23 cellular contexts compared by ENCODE assay signal in genomic region chr11:64295760-64296159, GRCh38. TPM values are rescaled to one million over a fixed set of nuclear protein-coding genes. Genes with fewer than 3 reads are reported as not detected.
DNase-seq lines count a peak whose midpoint lies in the region; ATAC-seq and TF ChIP-seq lines count a peak whose summit lies in the region.
"Had no signal": no experiment of that assay in that cellular context is flagged by ENCODE, and none has a peak within 500 bp of the region (broad histone marks: within the 10 kb centered on the region; RNA-seq: fewer than 3 reads in every experiment).

No MANE protein-coding gene starts in this region.

- H3K4me1 ChIP-seq in MM.1S (ENCODE audit: low read length) (peaks cover 5% of the 10 kb centered on the region), osteoblast (ENCODE audit: insufficient read depth, low read length) (peaks cover 6% of the 10 kb centered on the region)
- H3K4me1 ChIP-seq: BE2C had no signal

- H3K4me1 Mint-ChIP-seq in stimulated activated naive B cell treated with anti-CD40 and anti-IgM and Interleukin-4, amounts not matched to agents 10 μg/mL and 1 μg/mL and 100 μg/mL, for 72 hours, result peaks cover 19 to 42% of the 10 kb centered on the region in 2 donors

- H4K20me1 ChIP-seq in MM.1S (ENCODE audit: insufficient read depth, low read length) (no peaks in the 10 kb centered on the region), osteoblast (ENCODE audit: insufficient read depth, low read length) (peaks cover under 1% of the 10 kb centered on the region)

- no peaks in the 10 kb centered on the region for H3K9me2 ChIP-seq in MM.1S (replicated peaks; ENCODE audit: insufficient read depth, low read length)

- H3K27me3 Mint-ChIP-seq in stimulated activated naive B cell treated with anti-CD40 and anti-IgM and Interleukin-4, amounts not matched to agents 10 μg/mL and 1 μg/mL and 100 μg/mL, for 72 hours, result peaks cover 65 to 82% of the 10 kb centered on the region in 2 donors

- 0 out of 2 replicates have a peak, but pooled peaks cover 2% of the 10 kb centered on the region for H3F3A ChIP-seq in MM.1S (ENCODE audit: insufficient read depth, low read length)

- no peak overlapping the region for H3K4me3 Mint-ChIP-seq in stimulated activated naive B cell treated with anti-CD40 and anti-IgM and Interleukin-4, amounts not matched to agents 10 μg/mL and 1 μg/mL and 100 μg/mL, for 72 hours
- H3K4me3 Mint-ChIP-seq: CD4-positive, alpha-beta memory T cell; CD4-positive, CD25-positive, alpha-beta regulatory T cell had no signal

- H3K79me2 ChIP-seq in MM.1S (ENCODE audit: low read length), result no peaks in the 10 kb centered on the region
- no peaks in the 10 kb centered on the region for H3K79me2 ChIP-seq in osteoblast (ENCODE audit: insufficient read depth, low read length)

- H3K9me3 Mint-ChIP-seq in stimulated activated naive B cell treated with anti-CD40 and anti-IgM and Interleukin-4, amounts not matched to agents 10 μg/mL and 1 μg/mL and 100 μg/mL, for 72 hours, result no peaks in the 10 kb centered on the region
- H3K9me3 Mint-ChIP-seq: CD4-positive, alpha-beta memory T cell; CD4-positive, CD25-positive, alpha-beta regulatory T cell had no signal

- no peak overlapping the region for H3K9ac ChIP-seq in MM.1S (ENCODE audit: low read length)
- H3K9ac ChIP-seq: BLaER1 had no signal

- H3K4me3 ChIP-seq in MM.1S (ENCODE audit: low read length), result no peak overlapping the region
- no peak overlapping the region for H3K4me3 ChIP-seq in osteoblast (ENCODE audit: insufficient read depth, low read length)
- H3K4me3 ChIP-seq: BLaER1, GM12878 had no signal

- H3K36me3 Mint-ChIP-seq in stimulated activated naive B cell treated with anti-CD40 and anti-IgM and Interleukin-4, amounts not matched to agents 10 μg/mL and 1 μg/mL and 100 μg/mL, for 72 hours, result no peaks in the 10 kb centered on the region
- H3K36me3 Mint-ChIP-seq: CD4-positive, alpha-beta memory T cell; CD4-positive, CD25-positive, alpha-beta regulatory T cell; CD8-positive, alpha-beta memory T cell had no signal

- no peak overlapping the region for H3K27ac Mint-ChIP-seq in stimulated activated naive B cell treated with anti-CD40 and anti-IgM and Interleukin-4, amounts not matched to agents 10 μg/mL and 1 μg/mL and 100 μg/mL, for 72 hours
- H3K27ac Mint-ChIP-seq: CD4-positive, alpha-beta memory T cell; CD8-positive, alpha-beta memory T cell had no signal

- H3K27me3 ChIP-seq in MM.1S (replicated peaks; ENCODE audit: insufficient read depth, low read length) (peaks cover 91% of the 10 kb centered on the region), osteoblast (ENCODE audit: insufficient read depth, low read length) (peaks cover 97% of the 10 kb centered on the region)

- no peak for ATAC-seq in stimulated activated naive B cell treated with anti-CD40 and anti-IgM and Interleukin-4, amounts not matched to agents 10 μg/mL and 1 μg/mL and 100 μg/mL, for 72 hours (replicated peaks)
- no peak for ATAC-seq in GM19452 (IDR thresholded peaks at IDR 0.05; ENCODE audit: unreplicated experiment)
- ATAC-seq: GM12878 had no signal

- no peak overlapping the region for H3K4me2 ChIP-seq in MM.1S (ENCODE audit: low read depth, low read length)
- no peak overlapping the region for H3K4me2 ChIP-seq in osteoblast (ENCODE audit: insufficient read depth, low read length)
- H3K4me2 ChIP-seq: BLaER1 had no signal

- H3K9me3 ChIP-seq in MM.1S (replicated peaks; ENCODE audit: insufficient read depth, low read length), result no peaks in the 10 kb centered on the region
- H3K9me3 ChIP-seq in osteoblast (ENCODE audit: low read depth, low read length), result no peaks in the 10 kb centered on the region
- H3K9me3 ChIP-seq: BE2C, BLaER1 had no signal

- H2AFZ ChIP-seq in MM.1S (ENCODE audit: low read length) (no peak overlapping the region), osteoblast (ENCODE audit: low read length) (no peak overlapping the region)

- TF ChIP-seq CTCF in MM.1S (IDR thresholded peaks at IDR 0.05; ENCODE audit: low read length), result no peak
- no peak for TF ChIP-seq CTCF in osteoblast (IDR thresholded peaks at IDR 0.05; ENCODE audit: extremely low read depth, low read depth, low read length)

- DNase-seq in MM.1S (peak; percentile 2), osteoblast (ENCODE audit: insufficient read length, low spot score, missing footprints) (peak; percentile 76), NCI-H345 (lab: John Stamatoyannopoulos, UW) (no peak)
- DNase-seq in stimulated activated naive B cell treated with anti-CD40 and anti-IgM and Interleukin-4, amounts not matched to agents 10 μg/mL and 1 μg/mL and 100 μg/mL, for 72 hours, result no peak
- DNase-seq: ACHN; BE2C; C1 segment of cervical spinal cord; CD4-positive, alpha-beta memory T cell; CD4-positive, CD25-positive, alpha-beta regulatory T cell; CD8-positive, alpha-beta memory T cell; COR-L47; DMS 273 treated with DMSO at 0.1 percent for 48 hours; DMS153; DMS53; DMS79; DND-41; EL; GDM1 had no signal

- H3K27ac ChIP-seq in MM.1S (ENCODE audit: low read length) (no peak overlapping the region), osteoblast (ENCODE audit: low read depth, low read length) (no peak overlapping the region)
- H3K27ac ChIP-seq: BLaER1 had no signal

- H3K36me3 ChIP-seq in MM.1S (replicated peaks; ENCODE audit: insufficient read depth, low read length) (no peaks in the 10 kb centered on the region), osteoblast (ENCODE audit: insufficient read depth, low read length) (no peaks in the 10 kb centered on the region)
- H3K36me3 ChIP-seq: BE2C, BLaER1 had no signal

RNA-seq across cellular contexts. Expression of gene CATSPERZ, which starts 4.4 kb away (rescaled TPM):
- 0.29 TPM in 1 of 2 replicates, not detected in the other for total RNA-seq in osteoblast
- total RNA-seq: A673; CD4-positive, alpha-beta memory T cell; CD4-positive, CD25-positive, alpha-beta regulatory T cell; CD8-positive, alpha-beta memory T cell; G401; GM12878 had no signal

RNA-seq across cellular contexts. Expression of gene KCNK4, which starts 4.7 kb away (rescaled TPM):
- 0.29 and 0.36 TPM in 2 replicates for total RNA-seq in osteoblast
- total RNA-seq: CD4-positive, alpha-beta memory T cell; CD4-positive, CD25-positive, alpha-beta regulatory T cell; CD8-positive, alpha-beta memory T cell; GM12878 had no signal

RNA-seq across cellular contexts. Expression of gene ESRRA, which starts 9.6 kb away (rescaled TPM):
- total RNA-seq in osteoblast, result 24.5 and 28.6 TPM in 2 replicates

RNA-seq across cellular contexts. Expression of gene GPR137, which starts 10.1 kb away (rescaled TPM):
- total RNA-seq in osteoblast, result 13.3 and 18.5 TPM in 2 replicates

RNA-seq across cellular contexts. Expression of gene BAD, which starts 11.3 kb away (rescaled TPM):
- 70.9 and 71.3 TPM in 2 replicates for total RNA-seq in osteoblast

Comparison
In these comparisons a context has a peak if more than half of its experiments do, and no peak if none do; other contexts are left out.
1. DNase-seq: peak in MM.1S (single experiment) and osteoblast (single experiment); none in stimulated activated naive B cell treated with anti-CD40 and anti-IgM and Interleukin-4, amounts not matched to agents 10 μg/mL and 1 μg/mL and 100 μg/mL, for 72 hours (single experiment) and NCI-H345 (single experiment).